9 cellular contexts compared by ENCODE assay signal in the genomic region with DNA sequence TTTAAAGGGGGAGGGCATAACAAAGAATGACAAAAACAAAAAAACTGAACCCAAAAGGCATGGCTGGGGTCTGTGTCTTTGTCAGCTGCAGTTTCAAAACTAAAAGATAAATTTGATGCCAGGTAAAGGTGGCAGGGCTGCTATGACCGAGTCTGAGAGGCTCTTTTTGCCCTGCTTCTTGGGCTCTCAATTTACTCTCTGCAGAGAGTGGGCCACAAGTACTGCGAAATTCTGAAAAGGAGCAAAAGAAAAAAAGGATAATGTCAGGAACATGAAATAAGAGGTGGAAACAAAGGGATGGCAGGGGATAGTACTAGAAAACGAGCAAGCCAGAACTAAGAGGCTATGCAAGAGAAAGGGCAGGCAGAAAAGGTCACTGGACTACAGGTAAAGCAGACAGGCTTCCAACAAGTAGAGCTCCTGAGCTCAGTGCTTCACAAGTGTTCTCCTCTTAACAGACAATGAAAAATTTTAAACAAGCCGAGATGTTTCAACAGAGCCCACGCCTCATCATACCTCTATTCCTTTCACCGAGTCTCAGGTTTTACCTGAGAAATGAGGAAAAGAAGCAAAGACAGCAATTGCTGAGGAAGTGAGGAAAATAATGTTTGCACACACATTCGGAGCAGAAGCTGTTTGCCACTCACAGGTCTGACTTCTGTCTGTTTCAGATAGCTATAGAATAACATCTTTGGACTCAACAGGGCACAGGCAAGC. TPM values are rescaled to one million over a fixed set of nuclear protein-coding genes. Genes with fewer than 3 reads are reported as not detected.
A peak's percentile ranks its signal among the peaks of the same experiment; 100 is the strongest.
DNase-seq lines count a peak whose midpoint lies in the region; ATAC-seq and TF ChIP-seq lines count a peak whose summit lies in the region.
"Had no signal": no experiment of that assay in that cellular context is flagged by ENCODE, and none has a peak within 500 bp of the region (broad histone marks: within the 10 kb centered on the region; RNA-seq: fewer than 3 reads in every experiment).

No MANE protein-coding gene starts in this region.

- H3K9me3 ChIP-seq in left ventricle myocardium inferior (replicated peaks) (no peaks in the 10 kb centered on the region), iPS-15b (ENCODE audit: control insufficient read depth, insufficient read depth, low read length) (no peaks in the 10 kb centered on the region)
- H3K9me3 ChIP-seq: mucosa of descending colon had no signal

- no peak for TF ChIP-seq CTCF in left ventricle myocardium inferior (IDR thresholded peaks at IDR 0.05; ENCODE audit: borderline replicate concordance)

- peaks cover 80% of the 10 kb centered on the region for H3K4me1 Mint-ChIP-seq in stimulated activated naive CD8-positive, alpha-beta T cell treated with anti-CD3 and anti-CD28 coated beads, Interleukin-15, amount 100 ng/mL, for 72 hours

- H3K4me3 ChIP-seq in left ventricle myocardium inferior (peak overlapping the region; percentile 89), iPS-15b (ENCODE audit: low read depth, low read length) (peak overlapping the region; percentile 61)

- H3K27me3 Mint-ChIP-seq in stimulated activated naive CD8-positive, alpha-beta T cell treated with anti-CD3 and anti-CD28 coated beads, Interleukin-15, amount 100 ng/mL, for 72 hours = no peaks in the 10 kb centered on the region

- peaks cover 96% of the 10 kb centered on the region for H3K4me1 ChIP-seq in left ventricle myocardium inferior
- H3K4me1 ChIP-seq in iPS-15b (ENCODE audit: control insufficient read depth, insufficient read depth, low read length) = no peaks in the 10 kb centered on the region

- peak overlapping the region; percentile 91 to 96 for H3K27ac Mint-ChIP-seq in stimulated activated naive CD8-positive, alpha-beta T cell treated with anti-CD3 and anti-CD28 coated beads, Interleukin-15, amount 100 ng/mL, for 72 hours

- H3K36me3 ChIP-seq in left ventricle myocardium inferior (peaks cover 4% of the 10 kb centered on the region), iPS-15b (ENCODE audit: control insufficient read depth, insufficient read depth, low read length) (peaks cover 14% of the 10 kb centered on the region)

- peak overlapping the region; percentile 95 for H3K27ac ChIP-seq in left ventricle myocardium inferior (replicated peaks)

- H3K9me3 Mint-ChIP-seq in stimulated activated naive CD8-positive, alpha-beta T cell treated with anti-CD3 and anti-CD28 coated beads, Interleukin-15, amount 100 ng/mL, for 72 hours = no peaks in the 10 kb centered on the region

- intact Hi-C loops in left ventricle myocardium inferior (cut with micrococcal nuclease) (no loop called here), Right ventricle myocardium superior (cut with DNase I) (loop anchor here (10.0 kb wide), 3 partner anchors 68 to 348 kb away; no protein-coding TSS in a partner anchor)

- peak overlapping the region; percentile 55 for H3K9ac ChIP-seq in iPS-15b (ENCODE audit: low read depth, low read length)

- DNase-seq in left ventricle myocardium inferior (no peak), Right ventricle myocardium superior (no peak), cerebellum (ENCODE audit: low spot score) (no peak), Kasumi-1 (lab: John Stamatoyannopoulos, UW) (no peak)
- peak; percentile 17 to 19 for DNase-seq in activated T-cell treated with anti-CD3 and anti-CD28 coated beads, Interleukin-2, amount 50 U/mL, for 48 hours
- DNase-seq in stimulated activated naive CD8-positive, alpha-beta T cell treated with anti-CD3 and anti-CD28 coated beads, Interleukin-15, amount 100 ng/mL, for 72 hours = no peak
- DNase-seq in activated CD4-positive, CD25-positive, alpha-beta regulatory T cell (lab: John Stamatoyannopoulos, UW) = no peak

- ATAC-seq in Right ventricle myocardium superior (ENCODE audit: poor library complexity) = no peak
- ATAC-seq in stimulated activated naive CD8-positive, alpha-beta T cell treated with anti-CD3 and anti-CD28 coated beads, Interleukin-15, amount 100 ng/mL, for 72 hours = no peak

- no peaks in the 10 kb centered on the region for H3K27me3 ChIP-seq in left ventricle myocardium inferior (ENCODE audit: low read depth)
- no peaks in the 10 kb centered on the region for H3K27me3 ChIP-seq in iPS-15b (ENCODE audit: control insufficient read depth, insufficient read depth, low read length)

- peak overlapping the region; percentile 82 to 84 for H3K4me3 Mint-ChIP-seq in stimulated activated naive CD8-positive, alpha-beta T cell treated with anti-CD3 and anti-CD28 coated beads, Interleukin-15, amount 100 ng/mL, for 72 hours

RNA-seq across cellular contexts. Expression of gene IRS1, which starts 7.3 kb away (rescaled TPM):
- total RNA-seq in left ventricle myocardium inferior = 17.8 TPM
- 17.6 TPM for total RNA-seq in Right ventricle myocardium superior
- total RNA-seq in cerebellum = 12.2 TPM

RNA-seq across cellular contexts. Expression of gene RHBDD1, which starts 43.5 kb away (rescaled TPM):
- total RNA-seq in left ventricle myocardium inferior = 35.1 TPM
- 29.5 TPM for total RNA-seq in Right ventricle myocardium superior
- total RNA-seq in cerebellum = 70.5 TPM

Comparison
In these comparisons a context has a peak if more than half of its experiments do, and no peak if none do; other contexts are left out.
1. DNase-seq: peak in activated T-cell treated with anti-CD3 and anti-CD28 coated beads, Interleukin-2, amount 50 U/mL, for 48 hours (2 of 2); none in left ventricle myocardium inferior (single experiment), Right ventricle myocardium superior (single experiment), stimulated activated naive CD8-positive, alpha-beta T cell treated with anti-CD3 and anti-CD28 coated beads, Interleukin-15, amount 100 ng/mL, for 72 hours (0 of 2), activated CD4-positive, CD25-positive, alpha-beta regulatory T cell (0 of 4), cerebellum (single experiment) and Kasumi-1 (0 of 2).